In the genomic region with DNA sequence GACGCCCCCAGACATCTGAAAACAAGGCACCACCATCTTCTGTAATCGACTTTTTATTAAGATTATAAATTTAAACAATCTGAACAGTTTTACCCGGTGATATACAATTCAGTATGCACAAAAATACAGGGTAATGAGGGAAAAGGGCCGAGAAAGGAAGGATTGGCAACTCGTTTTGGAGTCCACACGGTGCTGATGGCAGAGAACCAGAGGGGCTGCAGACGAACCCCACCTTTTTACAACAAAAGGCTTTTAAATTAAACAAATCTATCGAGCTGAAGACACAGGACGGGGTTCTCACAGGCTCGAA, we compare ENCODE assay signal across 1 cellular context.
TF ChIP-seq lines count a peak whose summit lies in the region.

No MANE protein-coding gene starts in this region.

TF ChIP-seq in K562, 482 proteins besides CTCF, POLR2A, EP300 and RAD21 (continued from another document):
- TF ChIP-seq UBTF (IDR thresholded peaks at IDR 0.05; ENCODE audit: borderline replicate concordance in 1 of 2, low read depth in 2 of 2, low read length in 2 of 2) (0 out of 4 replicates have a peak, but pooled peaks of 1 of the 2 experiments have one; percentile 12), CHD1 (IDR thresholded peaks at IDR 0.05; ENCODE audit: low read length) (peak; percentile 11), FIP1L1 (IDR thresholded peaks at IDR 0.05; ENCODE audit: low read depth, low read length, poor library complexity, severe bottlenecking) (no peak)
